17 cellular contexts compared by ENCODE assay signal in genomic region chr1:52240592-52240991, GRCh38.
DNase-seq lines count a peak whose midpoint lies in the region; ATAC-seq and TF ChIP-seq lines count a peak whose summit lies in the region.
"Had no signal": no experiment of that assay in that cellular context is flagged by ENCODE, and none has a peak within 500 bp of the region (broad histone marks: within the 10 kb centered on the region; RNA-seq: fewer than 3 reads in every experiment).

No MANE protein-coding gene starts in this region.

- ATAC-seq in activated CD4-positive, alpha-beta T cell treated with anti-CD3 and anti-CD28 coated beads for 36 hours: no peak
- ATAC-seq: A549 had no signal

- H3K27ac ChIP-seq in BLaER1 treated with 17β-estradiol and CSF1 and Interleukin-3, amounts not matched to agents 10 nM and 100 nM: peak overlapping the region in 1 of 11 experiments; percentile 5; a peak in 3 of 22 replicates
- H3K27ac ChIP-seq in HEK293 (ENCODE audit: extremely low read depth, low read depth, low read length) (no peak overlapping the region), SK-N-MC (no peak overlapping the region), epithelial cell of prostate (peak overlapping the region; percentile 82)
- H3K27ac ChIP-seq: A549 had no signal

- H3K27ac Mint-ChIP-seq in activated CD4-positive, alpha-beta T cell treated with anti-CD3 and anti-CD28 coated beads for 36 hours: no peak overlapping the region
- H3K27ac Mint-ChIP-seq: CD4-positive, alpha-beta T cell; H9 had no signal

- CTCF ChIA-PET in HEK293 (lab: Yijun Ruan, JAX): interaction anchor here (1.0 kb wide), 1 partner anchor 56 kb away, joined by 3 read pairs; no protein-coding TSS in a partner anchor
- CTCF ChIA-PET in activated CD4-positive, alpha-beta T cell treated with anti-CD3 and anti-CD28 coated beads for 36 hours (lab: Charles Lee): interaction anchor here (1.4 kb wide), 1 partner anchor 22 kb away, joined by 4 read pairs; no protein-coding TSS in a partner anchor

- peaks cover 0 to 26% (median 16%) of the 10 kb centered on the region in 11 experiments; a peak in 14 of 22 replicates for H3K36me3 ChIP-seq in BLaER1 treated with 17β-estradiol and CSF1 and Interleukin-3, amounts not matched to agents 10 nM and 100 nM
- H3K36me3 ChIP-seq in HEK293 (ENCODE audit: control insufficient read depth in 2 of 2, insufficient read depth in 1 of 2, low read length in 2 of 2): peaks cover 0 to 3% of the 10 kb centered on the region in 2 experiments; a peak in 1 of 3 replicates
- H3K36me3 ChIP-seq in SK-N-MC (ENCODE audit: insufficient read depth, low read length): no peaks in the 10 kb centered on the region

- peaks cover 16 to 47% (median 38%) of the 10 kb centered on the region in 10 experiments for H3K4me1 ChIP-seq in BLaER1 treated with 17β-estradiol and CSF1 and Interleukin-3, amounts not matched to agents 10 nM and 100 nM
- H3K4me1 ChIP-seq in HEK293 (ENCODE audit: control insufficient read depth, insufficient read depth, low read length): peaks cover 12% of the 10 kb centered on the region
- H3K4me1 ChIP-seq: A549 had no signal

- TF ChIP-seq CTCF in HEK293 (tag by site-specific recombination; IDR thresholded peaks at IDR 0.05): no peak

- H3K4me2 ChIP-seq in BLaER1 treated with 17β-estradiol and CSF1 and Interleukin-3, amounts not matched to agents 10 nM and 100 nM: peak overlapping the region in 10 of 11 experiments; percentile 18 to 80 (median 52); a peak in 17 of 22 replicates
- H3K4me2 ChIP-seq: A549 had no signal

- no peak overlapping the region for H3K4me3 ChIP-seq in BLaER1 treated with 17β-estradiol and CSF1 and Interleukin-3, amounts not matched to agents 10 nM and 100 nM
- H3K4me3 ChIP-seq in HEK293 (ENCODE audit: low read depth, low read length): no peak overlapping the region
- no peak overlapping the region for H3K4me3 ChIP-seq in SK-N-MC
- H3K4me3 ChIP-seq: A549 had no signal

- H3K9me3 Mint-ChIP-seq in activated CD4-positive, alpha-beta T cell treated with anti-CD3 and anti-CD28 coated beads for 36 hours (ENCODE audit: low read depth): no peaks in the 10 kb centered on the region
- H3K9me3 Mint-ChIP-seq: CD4-positive, alpha-beta T cell; H9 had no signal

- POLR2A ChIA-PET in HEK293 (lab: Yijun Ruan, JAX): no interaction called here
- POLR2A ChIA-PET in activated CD4-positive, alpha-beta T cell treated with anti-CD3 and anti-CD28 coated beads for 36 hours (lab: Charles Lee): no interaction called here

- peaks cover 7% of the 10 kb centered on the region for H3K36me3 Mint-ChIP-seq in activated CD4-positive, alpha-beta T cell treated with anti-CD3 and anti-CD28 coated beads for 36 hours (ENCODE audit: low read depth)

- no peaks in the 10 kb centered on the region for H3K27me3 Mint-ChIP-seq in activated CD4-positive, alpha-beta T cell treated with anti-CD3 and anti-CD28 coated beads for 36 hours
- H3K27me3 Mint-ChIP-seq: CD4-positive, alpha-beta T cell had no signal

- peaks cover 0 to 93% (median 0%) of the 10 kb centered on the region in 11 experiments; a peak in 7 of 22 replicates for H3K27me3 ChIP-seq in BLaER1 treated with 17β-estradiol and CSF1 and Interleukin-3, amounts not matched to agents 10 nM and 100 nM

- H3K9me3 ChIP-seq in BLaER1 treated with 17β-estradiol and CSF1 and Interleukin-3, amounts not matched to agents 10 nM and 100 nM (replicated peaks in 1 of 11): peaks cover 0 to 12% (median 0%) of the 10 kb centered on the region in 11 experiments; a peak in 3 of 22 replicates
- H3K9me3 ChIP-seq in HEK293 (ENCODE audit: control insufficient read depth, insufficient read depth, low read depth, low read length) (no peaks in the 10 kb centered on the region), SK-N-MC (ENCODE audit: low read depth, low read length) (no peaks in the 10 kb centered on the region)
- H3K9me3 ChIP-seq: A549 had no signal

- no peak overlapping the region for H3K4me3 Mint-ChIP-seq in activated CD4-positive, alpha-beta T cell treated with anti-CD3 and anti-CD28 coated beads for 36 hours
- H3K4me3 Mint-ChIP-seq: CD4-positive, alpha-beta T cell; H9 had no signal

- no peaks in the 10 kb centered on the region for H3K4me1 Mint-ChIP-seq in activated CD4-positive, alpha-beta T cell treated with anti-CD3 and anti-CD28 coated beads for 36 hours
- H3K4me1 Mint-ChIP-seq: H9 had no signal

- intact Hi-C loops in activated CD4-positive, alpha-beta T cell treated with anti-CD3 and anti-CD28 coated beads for 36 hours (cut with DNase I, micrococcal nuclease): no loop called here

- DNase-seq in SK-N-MC (ENCODE audit: low read depth, low spot score): peak; percentile 28
- DNase-seq in epithelial cell of prostate (ENCODE audit: low read depth, low spot score): no peak
- DNase-seq in DMS114 treated with DMSO at 0.1 percent for 48 hours (lab: John Stamatoyannopoulos, UW; ENCODE audit: unreplicated experiment): no peak
- DNase-seq in activated CD4-positive, alpha-beta T cell treated with anti-CD3 and anti-CD28 coated beads for 36 hours: no peak
- DNase-seq in AML-193 (lab: John Stamatoyannopoulos, UW): no peak
- DNase-seq: CD4-positive, alpha-beta T cell; DMS79 treated with DMSO at 0.1 percent for 48 hours; H9; IMR-90; NCI-H1048; NCI-H1694; NCI-H345; NCI-H748 treated with DMSO at 0.1 percent for 48 hours; RPMI8226 had no signal

- peaks cover 0 to 97% (median 12%) of the 10 kb centered on the region in 11 experiments; a peak in 12 of 22 replicates for H4K20me1 ChIP-seq in BLaER1 treated with 17β-estradiol and CSF1 and Interleukin-3, amounts not matched to agents 10 nM and 100 nM

- H3K9ac ChIP-seq in BLaER1 treated with 17β-estradiol and CSF1 and Interleukin-3, amounts not matched to agents 10 nM and 100 nM: no peak overlapping the region
- no peak overlapping the region for H3K9ac ChIP-seq in SK-N-MC (ENCODE audit: insufficient read length)

TF ChIP-seq in HEK293, 187 proteins besides CTCF, POLR2A, EP300 and RAD21 (continues in another document):
- peak; percentile 93 for TF ChIP-seq GLIS1 (tag by site-specific recombination; IDR thresholded peaks at IDR 0.05)
- peak; percentile 78; the same call in 1 of the 2 replicates for TF ChIP-seq TCF7L2 (IDR thresholded peaks at IDR 0.05; ENCODE audit: borderline replicate concordance, low read depth, low read length)
- TF ChIP-seq ZNF660 (tag by site-specific recombination; IDR thresholded peaks at IDR 0.05): no peak
- no peak for TF ChIP-seq PRDM10 (tag by site-specific recombination; IDR thresholded peaks at IDR 0.05)
- TF ChIP-seq PRDM6 (tag by site-specific recombination; IDR thresholded peaks at IDR 0.05): peak; percentile 23; the same call in 1 of the 2 replicates
- TF ChIP-seq ZNF302 (tag by site-specific recombination; IDR thresholded peaks at IDR 0.05; ENCODE audit: low read depth): no peak
- TF ChIP-seq ZNF366 (tag by site-specific recombination; conservative IDR thresholded peaks at IDR 0.05): peak; percentile 33; the same call in 1 of the 2 replicates
- TF ChIP-seq ZNF335 (tag by site-specific recombination; conservative IDR thresholded peaks at IDR 0.05): 0 out of 2 replicates have a peak, but pooled peaks have one; percentile 31
- TF ChIP-seq ZNF140 (tag by site-specific recombination; IDR thresholded peaks at IDR 0.05): no peak
- no peak for TF ChIP-seq ZNF600 (tag by site-specific recombination; IDR thresholded peaks at IDR 0.05)
